In genomic region chr17:68886401-68886800, GRCh38 we compare ENCODE assay signal across 13 cellular contexts.
A peak's percentile ranks its signal among the peaks of the same experiment; 100 is the strongest.
DNase-seq lines count a peak whose midpoint lies in the region; ATAC-seq and TF ChIP-seq lines count a peak whose summit lies in the region.
"Had no signal": no experiment of that assay in that cellular context is flagged by ENCODE, and none has a peak within 500 bp of the region (broad histone marks: within the 10 kb centered on the region; RNA-seq: fewer than 3 reads in every experiment).

No MANE protein-coding gene starts in this region.

- H3K4ac ChIP-seq in mesenchymal stem cell (ENCODE audit: low read depth in 1 of 2, low read length in 2 of 2): no peak overlapping the region

- no peak for ATAC-seq in HG03095 (IDR thresholded peaks at IDR 0.05; ENCODE audit: unreplicated experiment)

- no peak overlapping the region for H3K4me2 ChIP-seq in mesenchymal stem cell (ENCODE audit: low read length, poor library complexity, severe bottlenecking)
- H3K4me2 ChIP-seq: BLaER1 treated with 17β-estradiol and CSF1 and Interleukin-3, amounts not matched to agents 10 nM and 100 nM had no signal

- H3K18ac ChIP-seq in mesenchymal stem cell (ENCODE audit: low read depth in 1 of 2, low read length in 2 of 2): no peak overlapping the region

- no peak overlapping the region for H4K91ac ChIP-seq in mesenchymal stem cell (ENCODE audit: low read length)

- WGBS in mesenchymal stem cell: 35% methylated on average over 2 of the region's 3 CpGs
- 64% methylated on average over 3 of the region's 3 CpGs for WGBS in esophagus muscularis mucosa

- DNase-seq in COLO829 (ENCODE audit: low spot score) (peak; percentile 10), ELR (ENCODE audit: low read depth) (peak; percentile 36), amniotic epithelial cell (ENCODE audit: low read depth) (peak; percentile 56), mesenchymal stem cell (peak; percentile 61), esophagus muscularis mucosa (ENCODE audit: extremely low spot score) (no peak)
- DNase-seq in activated naive CD4-positive, alpha-beta T cell treated with Interleukin-2 at 50 U/mL for 16 hours: no peak
- DNase-seq: ACHN; Calu3; CD4-positive, CD25-positive, alpha-beta regulatory T cell; DMS 273 treated with DMSO at 0.1 percent for 48 hours; HCEC 1CT had no signal

- H3K9ac ChIP-seq in mesenchymal stem cell (ENCODE audit: low read length): no peak overlapping the region
- H3K9ac ChIP-seq: BLaER1 treated with 17β-estradiol and CSF1 and Interleukin-3, amounts not matched to agents 10 nM and 100 nM had no signal

- H3K9me3 ChIP-seq in mesenchymal stem cell (ENCODE audit: control insufficient read depth, low read length) (no peaks in the 10 kb centered on the region), esophagus muscularis mucosa (no peaks in the 10 kb centered on the region)

- intact Hi-C loops in esophagus muscularis mucosa (cut with DNase I): no loop called here

- H3K36me3 ChIP-seq in mesenchymal stem cell (ENCODE audit: control insufficient read depth in 1 of 2, insufficient read depth in 2 of 2, low read depth in 1 of 2, low read length in 2 of 2) (peaks cover 0 to 82% of the 10 kb centered on the region in 2 experiments), esophagus muscularis mucosa (peaks cover 0 to 70% (median 9%) of the 10 kb centered on the region in 4 donors)
- H3K36me3 ChIP-seq: BLaER1 treated with 17β-estradiol and CSF1 and Interleukin-3, amounts not matched to agents 10 nM and 100 nM had no signal

- H2BK12ac ChIP-seq in mesenchymal stem cell (ENCODE audit: low read length in 2 of 2): no peak overlapping the region

- no peak for TF ChIP-seq EP300 in esophagus muscularis mucosa (IDR thresholded peaks at IDR 0.05)

- H2BK5ac ChIP-seq in mesenchymal stem cell (ENCODE audit: low read depth, low read length, poor library complexity, severe bottlenecking): no peak overlapping the region

- TF ChIP-seq POLR2A in esophagus muscularis mucosa (IDR thresholded peaks at IDR 0.05; ENCODE audit: low read depth): no peak

- no peaks in the 10 kb centered on the region for H3K4me1 ChIP-seq in mesenchymal stem cell (ENCODE audit: control insufficient read depth, insufficient read depth, low read depth, low read length)
- H3K4me1 ChIP-seq in esophagus muscularis mucosa: no peaks in the 10 kb centered on the region
- H3K4me1 ChIP-seq: BLaER1 treated with 17β-estradiol and CSF1 and Interleukin-3, amounts not matched to agents 10 nM and 100 nM had no signal

- H2AK5ac ChIP-seq in mesenchymal stem cell (ENCODE audit: low read length, severe bottlenecking): no peak overlapping the region

- H3K4me3 ChIP-seq in mesenchymal stem cell (ENCODE audit: insufficient read depth in 1 of 2, low read depth in 1 of 2, low read length in 2 of 2) (no peak overlapping the region), esophagus muscularis mucosa (no peak overlapping the region)
- H3K4me3 ChIP-seq: BLaER1 treated with 17β-estradiol and CSF1 and Interleukin-3, amounts not matched to agents 10 nM and 100 nM had no signal

- H3K27ac ChIP-seq in mesenchymal stem cell (ENCODE audit: low read length, poor library complexity, severe bottlenecking) (no peak overlapping the region), esophagus muscularis mucosa (replicated peaks in 1 of 4) (no peak overlapping the region)
- H3K27ac ChIP-seq: BLaER1 treated with 17β-estradiol and CSF1 and Interleukin-3, amounts not matched to agents 10 nM and 100 nM had no signal

- H2BK120ac ChIP-seq in mesenchymal stem cell (ENCODE audit: low read depth, low read length): no peak overlapping the region

- TF ChIP-seq CTCF in esophagus muscularis mucosa (IDR thresholded peaks at IDR 0.05): no peak

- no peak overlapping the region for H2AFZ ChIP-seq in mesenchymal stem cell (ENCODE audit: low read depth, low read length)

- no peaks in the 10 kb centered on the region for H3K79me1 ChIP-seq in mesenchymal stem cell (replicated peaks; ENCODE audit: low read length, poor library complexity, severe bottlenecking)

- H3K14ac ChIP-seq in mesenchymal stem cell (ENCODE audit: low read length in 2 of 2): no peak overlapping the region

- no peak overlapping the region for H2BK15ac ChIP-seq in mesenchymal stem cell (ENCODE audit: low read depth, poor library complexity, severe bottlenecking)

- no peak overlapping the region for H4K8ac ChIP-seq in mesenchymal stem cell (ENCODE audit: low read length)

- no peaks in the 10 kb centered on the region for H3K27me3 ChIP-seq in mesenchymal stem cell (ENCODE audit: control insufficient read depth in 1 of 2, insufficient read depth in 1 of 2, low read length in 2 of 2)
- no peaks in the 10 kb centered on the region for H3K27me3 ChIP-seq in esophagus muscularis mucosa
- H3K27me3 ChIP-seq: BLaER1 treated with 17β-estradiol and CSF1 and Interleukin-3, amounts not matched to agents 10 nM and 100 nM had no signal

- H3K23ac ChIP-seq in mesenchymal stem cell (ENCODE audit: low read length in 2 of 2): no peak overlapping the region

Comparison
In these comparisons a context has a peak if more than half of its experiments do, and no peak if none do; other contexts are left out.
1. DNase-seq: peak in COLO829 (single experiment), ELR (single experiment), amniotic epithelial cell (single experiment) and mesenchymal stem cell (single experiment); none in activated naive CD4-positive, alpha-beta T cell treated with Interleukin-2 at 50 U/mL for 16 hours (single experiment) and esophagus muscularis mucosa (single experiment).